In the genomic region with DNA sequence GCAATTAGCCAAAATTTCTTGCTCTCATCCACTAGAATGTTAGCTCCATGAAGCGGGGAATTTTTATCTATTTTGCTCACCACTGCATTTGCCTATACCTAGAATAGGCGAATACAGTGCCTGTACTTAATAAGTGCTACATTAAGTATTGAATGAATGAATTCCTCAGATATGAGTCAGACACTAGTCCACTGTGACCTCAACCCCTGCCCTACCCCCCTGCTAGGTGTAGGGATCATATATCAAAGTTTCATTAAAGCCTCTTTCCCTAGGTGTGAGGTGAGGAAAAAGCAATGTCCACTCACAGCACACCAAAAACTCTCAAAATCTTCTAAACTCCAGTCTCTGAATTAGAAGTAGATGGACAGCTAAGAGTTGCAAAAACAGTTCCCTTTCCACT, we compare ENCODE assay signal across 15 cellular contexts.
"Had no signal": no experiment of that assay in that cellular context is flagged by ENCODE, and none has a peak within 500 bp of the region (broad histone marks: within the 10 kb centered on the region; RNA-seq: fewer than 3 reads in every experiment).

No MANE protein-coding gene starts in this region.

- H3K9me3 ChIP-seq: left ventricle myocardium inferior, ovary, vagina had no signal

- H3K27me3 ChIP-seq: ovary, vagina had no signal

- H3K4me3 ChIP-seq: left ventricle myocardium inferior, ovary, smooth muscle cell, vagina had no signal

- ATAC-seq: activated CD8-positive, alpha-beta memory T cell treated with anti-CD3 and anti-CD28 coated beads, Interleukin-2, amount 10 ng/mL, durations not matched to agents 7 days and 5 days; activated naive CD4-positive, alpha-beta T cell treated with anti-CD3 and anti-CD28 coated beads, Interleukin-2, amount 50 U/mL, for 72 hours; activated T-cell treated with anti-CD3 and anti-CD28 coated beads, Interleukin-2, amount 50 U/mL, for 4 hours; esophagus mucosa had no signal

- H3K4me1 ChIP-seq: left ventricle myocardium inferior, vagina had no signal

- H3K36me3 ChIP-seq: left ventricle myocardium inferior, ovary, vagina had no signal

- H3K27ac ChIP-seq: left ventricle myocardium inferior, ovary, vagina had no signal

- DNase-seq: activated CD4-positive, alpha-beta T cell treated with anti-CD3 and anti-CD28 coated beads, Interleukin-2, amount 50 U/mL, for 4 hours; activated CD8-positive, alpha-beta memory T cell treated with anti-CD3 and anti-CD28 coated beads, Interleukin-2, amount 10 ng/mL, durations not matched to agents 7 days and 5 days; activated effector memory CD4-positive, alpha-beta T cell treated with anti-CD3 and anti-CD28 coated beads, Interleukin-2, amount 50 U/mL, for 16 hours; activated T-cell treated with anti-CD3 and anti-CD28 coated beads, Interleukin-2, amount 50 U/mL, for 4 hours; amniotic stem cell; endodermal cell; glutamatergic neuron; left ventricle myocardium inferior; ovary; retina; T-helper 2 cell had no signal
